ENCODE assay signal across 9 cellular contexts in genomic region chr7:118918556-118918955, GRCh38.
DNase-seq lines count a peak whose midpoint lies in the region; ATAC-seq and TF ChIP-seq lines count a peak whose summit lies in the region.
"Had no signal": no experiment of that assay in that cellular context is flagged by ENCODE, and none has a peak within 500 bp of the region (broad histone marks: within the 10 kb centered on the region; RNA-seq: fewer than 3 reads in every experiment).

No MANE protein-coding gene starts in this region.

- H3K4me1 ChIP-seq in MM.1S (ENCODE audit: low read length), result no peaks in the 10 kb centered on the region

- H3K4me3 ChIP-seq in MM.1S (ENCODE audit: low read length), result no peak overlapping the region

- no peak overlapping the region for H3K4me2 ChIP-seq in MM.1S (ENCODE audit: low read depth, low read length)

- H3F3A ChIP-seq in MM.1S (ENCODE audit: insufficient read depth, low read length), result no peaks in the 10 kb centered on the region

- no peaks in the 10 kb centered on the region for H3K36me3 ChIP-seq in MM.1S (replicated peaks; ENCODE audit: insufficient read depth, low read length)

- H3K27me3 ChIP-seq in MM.1S (replicated peaks; ENCODE audit: insufficient read depth, low read length), result no peaks in the 10 kb centered on the region

- peak; percentile 20 for DNase-seq in D341Med (ENCODE audit: low spot score)
- DNase-seq in MM.1S, result peak; percentile 56
- DNase-seq in SHP77 treated with DMSO at 0.1 percent for 48 hours (lab: John Stamatoyannopoulos, UW), result peak; percentile 46
- DNase-seq in iris pigment epithelial cell (ENCODE audit: low read depth), result peak; percentile 10
- DNase-seq in KG1 (lab: John Stamatoyannopoulos, UW), result no peak
- no peak for DNase-seq in AG20443 (ENCODE audit: low spot score)
- DNase-seq in effector CD4-positive, alpha-beta T cell, result no peak
- DNase-seq: immature natural killer cell had no signal

- no peak overlapping the region for H2AFZ ChIP-seq in MM.1S (ENCODE audit: low read length)

- H3K79me2 ChIP-seq in MM.1S (ENCODE audit: low read length), result no peaks in the 10 kb centered on the region

- no peaks in the 10 kb centered on the region for H3K9me3 ChIP-seq in MM.1S (replicated peaks; ENCODE audit: insufficient read depth, low read length)

- peak; percentile 52 for TF ChIP-seq CTCF in MM.1S (IDR thresholded peaks at IDR 0.05; ENCODE audit: low read length)

- ATAC-seq in GM18519 (IDR thresholded peaks at IDR 0.05; ENCODE audit: low FRiP score, unreplicated experiment), result no peak

- no peaks in the 10 kb centered on the region for H3K9me2 ChIP-seq in MM.1S (replicated peaks; ENCODE audit: insufficient read depth, low read length)

- H4K20me1 ChIP-seq in MM.1S (ENCODE audit: insufficient read depth, low read length), result no peaks in the 10 kb centered on the region

- no peak overlapping the region for H3K9ac ChIP-seq in MM.1S (ENCODE audit: low read length)

- no peak overlapping the region for H3K27ac ChIP-seq in MM.1S (ENCODE audit: low read length)

Comparison
In these comparisons a context has a peak if more than half of its experiments do, and no peak if none do; other contexts are left out.
1. DNase-seq: peak in D341Med (single experiment), MM.1S (single experiment), SHP77 treated with DMSO at 0.1 percent for 48 hours (single experiment) and iris pigment epithelial cell (single experiment); none in KG1 (single experiment), AG20443 (single experiment) and effector CD4-positive, alpha-beta T cell (single experiment).